17 cellular contexts compared by ENCODE assay signal in genomic region chr11:12278766-12279671, GRCh38.
DNase-seq lines count a peak whose midpoint lies in the region; ATAC-seq and TF ChIP-seq lines count a peak whose summit lies in the region.
"Had no signal": no experiment of that assay in that cellular context is flagged by ENCODE, and none has a peak within 500 bp of the region (broad histone marks: within the 10 kb centered on the region; RNA-seq: fewer than 3 reads in every experiment).

No MANE protein-coding gene starts in this region.

- H3K9me3 Mint-ChIP-seq in activated T-helper 17 cell treated with anti-CD3 and anti-CD28 coated beads, Interleukin-2, amount 50 U/mL, for 72 hours, result no peaks in the 10 kb centered on the region
- H3K9me3 Mint-ChIP-seq: activated naive CD8-positive, alpha-beta T cell treated with anti-CD3 and anti-CD28 coated beads, Interleukin-2, amount 50 U/mL, for 24 hours; HFFc6; naive B cell had no signal

- intact Hi-C loops in mucosa of descending colon (cut with DNase I, micrococcal nuclease), result no loop called here

- no peak for ATAC-seq in activated T-helper 17 cell treated with anti-CD3 and anti-CD28 coated beads, Interleukin-2, amount 50 U/mL, for 72 hours (replicated peaks)
- ATAC-seq in mucosa of descending colon (peak; percentile 58), omental fat pad (ENCODE audit: low FRiP score) (no peak), GM21529 (IDR thresholded peaks at IDR 0.05; ENCODE audit: unreplicated experiment) (no peak)
- ATAC-seq: activated CD4-positive, CD25-positive, alpha-beta regulatory T cell treated with anti-CD3 and anti-CD28 coated beads, Interleukin-2, amount 50 U/mL, for 24 hours; activated naive CD8-positive, alpha-beta T cell treated with anti-CD3 and anti-CD28 coated beads, Interleukin-2, amount 50 U/mL, for 24 hours had no signal

- H3K36me3 Mint-ChIP-seq in activated T-helper 17 cell treated with anti-CD3 and anti-CD28 coated beads, Interleukin-2, amount 50 U/mL, for 72 hours (ENCODE audit: low read depth), result peaks cover 10% of the 10 kb centered on the region
- H3K36me3 Mint-ChIP-seq: naive B cell had no signal

- no peaks in the 10 kb centered on the region for H3K27me3 Mint-ChIP-seq in activated T-helper 17 cell treated with anti-CD3 and anti-CD28 coated beads, Interleukin-2, amount 50 U/mL, for 72 hours

- H3K4me3 Mint-ChIP-seq in activated T-helper 17 cell treated with anti-CD3 and anti-CD28 coated beads, Interleukin-2, amount 50 U/mL, for 72 hours, result no peak overlapping the region
- H3K4me3 Mint-ChIP-seq: activated naive CD8-positive, alpha-beta T cell treated with anti-CD3 and anti-CD28 coated beads, Interleukin-2, amount 50 U/mL, for 24 hours; HFFc6; naive B cell had no signal

- peaks cover 5% of the 10 kb centered on the region for H3K4me1 Mint-ChIP-seq in activated T-helper 17 cell treated with anti-CD3 and anti-CD28 coated beads, Interleukin-2, amount 50 U/mL, for 72 hours
- H3K4me1 Mint-ChIP-seq: naive B cell had no signal

- H3K9me3 ChIP-seq in mucosa of descending colon, result no peaks in the 10 kb centered on the region
- H3K9me3 ChIP-seq: BLaER1, Peyer's patch, spleen had no signal

- DNase-seq in DMS79 treated with DMSO at 0.1 percent for 48 hours (lab: John Stamatoyannopoulos, UW) (peak; percentile 61), DMS79 (lab: John Stamatoyannopoulos, UW) (no peak), 8988T (peak; percentile 2), mucosa of descending colon (no peak), omental fat pad (ENCODE audit: low spot score) (no peak), NCI-H748 (lab: John Stamatoyannopoulos, UW; ENCODE audit: unreplicated experiment) (no peak)
- DNase-seq: activated naive CD8-positive, alpha-beta T cell treated with anti-CD3 and anti-CD28 coated beads, Interleukin-2, amount 50 U/mL, for 24 hours; effector CD8-positive, alpha-beta T cell; HFFc6; naive B cell; spleen; T1000 had no signal

- no peak for TF ChIP-seq CTCF in mucosa of descending colon (IDR thresholded peaks at IDR 0.05)
- TF ChIP-seq CTCF in omental fat pad (IDR thresholded peaks at IDR 0.05), result no peak

- H3K4me3 ChIP-seq in mucosa of descending colon, result no peak overlapping the region
- H3K4me3 ChIP-seq: BLaER1, Peyer's patch, spleen had no signal

- peak overlapping the region; percentile 32 for H3K27ac Mint-ChIP-seq in activated T-helper 17 cell treated with anti-CD3 and anti-CD28 coated beads, Interleukin-2, amount 50 U/mL, for 72 hours
- H3K27ac Mint-ChIP-seq: activated naive CD8-positive, alpha-beta T cell treated with anti-CD3 and anti-CD28 coated beads, Interleukin-2, amount 50 U/mL, for 24 hours; HFFc6 had no signal

- H3K36me3 ChIP-seq in mucosa of descending colon (ENCODE audit: low read depth), result no peaks in the 10 kb centered on the region
- H3K36me3 ChIP-seq: BLaER1, Peyer's patch, spleen had no signal

- H3K4me1 ChIP-seq in mucosa of descending colon (ENCODE audit: low read depth), result peaks cover 5% of the 10 kb centered on the region
- H3K4me1 ChIP-seq: Peyer's patch had no signal

Comparison
In these comparisons a context has a peak if more than half of its experiments do, and no peak if none do; other contexts are left out.
1. DNase-seq: peak in DMS79 treated with DMSO at 0.1 percent for 48 hours (single experiment) and 8988T (single experiment); none in DMS79 (single experiment), mucosa of descending colon (0 of 3), omental fat pad (single experiment) and NCI-H748 (single experiment).